8 cellular contexts compared by ENCODE assay signal in genomic region chr21:42495765-42496119, GRCh38. TPM values are rescaled to one million over a fixed set of nuclear protein-coding genes. Genes with fewer than 3 reads are reported as not detected.
DNase-seq lines count a peak whose midpoint lies in the region; ATAC-seq, FAIRE-seq and TF ChIP-seq lines count a peak whose summit lies in the region.

No MANE protein-coding gene starts in this region.

- H3K23me2 ChIP-seq in H1 (ENCODE audit: low read depth, low read length) = peaks cover 11% of the 10 kb centered on the region

- no peak for FAIRE-seq in H1 (lab: Jason Lieb, UNC)

- H2BK15ac ChIP-seq in H1 (ENCODE audit: low read length) = no peak overlapping the region

- POLR2A ChIA-PET in CD4-positive, alpha-beta memory T cell (lab: Charles Lee; ENCODE audit: partially characterized antibody) = interaction anchor here (0.9 to 1.8 kb wide), 3 partner anchors 18 to 158 kb away, joined by 3 to 6 read pairs (median 4); partner anchors contain the start of gene SLC37A1
- POLR2A ChIA-PET in H1 (lab: Charles Lee; ENCODE audit: partially characterized antibody) = interaction anchor here (1.2 to 1.8 kb wide), 3 partner anchors 17 to 29 kb away, joined by 3 to 4 read pairs (median 3); no protein-coding TSS in a partner anchor

- no peak overlapping the region for H3K14ac ChIP-seq in H1 (ENCODE audit: insufficient read length)

- peaks cover 8 to 20% (median 15%) of the 10 kb centered on the region in 4 donors for H3K4me1 Mint-ChIP-seq in CD4-positive, alpha-beta memory T cell
- H3K4me1 Mint-ChIP-seq in nephron = peaks cover 10% of the 10 kb centered on the region

- H3K9me3 ChIP-seq in CD4-positive, alpha-beta memory T cell (ENCODE audit: control insufficient read depth in 1 of 2, low read length in 2 of 2) = no peaks in the 10 kb centered on the region
- H3K9me3 ChIP-seq in H1 (ENCODE audit: insufficient read depth in 2 of 2, low read depth in 1 of 2, low read length in 1 of 2) = no peaks in the 10 kb centered on the region

- H3K27ac ChIP-seq in CD4-positive, alpha-beta memory T cell (ENCODE audit: low read depth, low read length) = peak overlapping the region; percentile 79
- no peak overlapping the region for H3K27ac ChIP-seq in H1 (ENCODE audit: low read depth, low read length)

- H2BK120ac ChIP-seq in H1 (replicated peaks; ENCODE audit: low read depth, low read length) = no peak overlapping the region

- H3K4me3 Mint-ChIP-seq in CD4-positive, alpha-beta memory T cell = peak overlapping the region; percentile 86 to 96 (median 92)
- peak overlapping the region; percentile 87 to 92 (median 87) for H3K4me3 Mint-ChIP-seq in nephron

- H2AK5ac ChIP-seq in H1 (ENCODE audit: low read depth, low read length) = no peak overlapping the region

- peak overlapping the region; percentile 82 to 97 (median 94) for H3K27ac Mint-ChIP-seq in CD4-positive, alpha-beta memory T cell
- H3K27ac Mint-ChIP-seq in nephron = peak overlapping the region; percentile 47 to 87 (median 51)

- WGBS in H1 (ENCODE audit: extremely low coverage in 1 of 2, insufficient coverage in 1 of 2, insufficient read length in 1 of 2, insufficient replicate concordance in 2 of 2, low coverage in 1 of 2, low lambda C conversion rate in 2 of 2, missing lambda C conversion rate in 1 of 2), 2 experiments = 10% methylated on average over 18 of the region's 18 CpGs; no CpG with 5 or more reads in 1 of the 2 experiments

- no peak overlapping the region for H3K56ac ChIP-seq in H1 (replicated peaks; ENCODE audit: insufficient read length, low read depth, low read length)

- H3K4me1 ChIP-seq in CD4-positive, alpha-beta memory T cell (ENCODE audit: insufficient read depth, low read length) = peaks cover 15% of the 10 kb centered on the region
- H3K4me1 ChIP-seq in H1 (replicated peaks in 1 of 4; ENCODE audit: control insufficient read depth in 3 of 4, insufficient read depth in 4 of 4, low read length in 3 of 4) = peaks cover 0 to 7% (median 4%) of the 10 kb centered on the region in 4 experiments; a peak in 5 of 7 replicates

- peak overlapping the region in 1 of 4 experiments; percentile 25; a peak in 1 of 7 replicates for H3K9ac ChIP-seq in H1 (replicated peaks in 1 of 4; ENCODE audit: extremely low read depth in 1 of 4, low read depth in 3 of 4, low read length in 3 of 4)

- H4K5ac ChIP-seq in H1 (ENCODE audit: insufficient read length, low read depth, low read length) = no peak overlapping the region

- H3K79me2 ChIP-seq in H1 (ENCODE audit: control insufficient read depth in 1 of 2, insufficient read depth in 2 of 2, low read length in 2 of 2) = no peaks in the 10 kb centered on the region

- no peak for TF ChIP-seq EP300 in H1 (IDR thresholded peaks at IDR 0.05; ENCODE audit: borderline replicate concordance in 1 of 2, low read depth in 2 of 2, low read length in 2 of 2)

- H3K4me3 ChIP-seq in CD4-positive, alpha-beta memory T cell (ENCODE audit: low read length in 2 of 2) = peak overlapping the region; percentile 44 to 60
- H3K4me3 ChIP-seq in H1 (ENCODE audit: extremely low read depth in 1 of 4, insufficient read depth in 2 of 4, low read depth in 3 of 4, low read length in 4 of 4) = peak overlapping the region; percentile 44 to 63 (median 49); a peak in 7 of 8 replicates

- no peak overlapping the region for H4K91ac ChIP-seq in H1 (replicated peaks; ENCODE audit: insufficient read length, low read length)

- H2BK12ac ChIP-seq in H1 (ENCODE audit: low read depth, low read length) = no peak overlapping the region

- no peak for TF ChIP-seq CTCF in H1 (IDR thresholded peaks at IDR 0.05; ENCODE audit: control extremely low read depth in 1 of 3, insufficient read depth in 1 of 3, low read depth in 1 of 3, low read length in 3 of 3)
- no peak for TF ChIP-seq CTCF in nephron (IDR thresholded peaks at IDR 0.05; ENCODE audit: unreplicated experiment in 3 of 3)

- CTCF ChIA-PET in CD4-positive, alpha-beta memory T cell (lab: Charles Lee; ENCODE audit: partially characterized antibody) = no interaction called here
- CTCF ChIA-PET in H1 (lab: Charles Lee; ENCODE audit: partially characterized antibody) = interaction anchor here (0.8 to 1.5 kb wide), 5 partner anchors 9 to 28 kb away, joined by 3 to 5 read pairs (median 4); no protein-coding TSS in a partner anchor

- H3K79me1 ChIP-seq in H1 (ENCODE audit: low read depth, low read length) = no peaks in the 10 kb centered on the region

- peak overlapping the region; percentile 87 to 95 for H3K4me2 ChIP-seq in H1 (ENCODE audit: insufficient read depth in 1 of 2, low read depth in 2 of 2, low read length in 2 of 2)

- H4K8ac ChIP-seq in H1 (ENCODE audit: extremely low read depth, insufficient read depth, low read length) = no peak overlapping the region

- H3K36me3 Mint-ChIP-seq in CD4-positive, alpha-beta memory T cell = no peaks in the 10 kb centered on the region
- H3K36me3 Mint-ChIP-seq in nephron (ENCODE audit: low read depth) = no peaks in the 10 kb centered on the region

- H3K23ac ChIP-seq in H1 (ENCODE audit: insufficient read length) = no peak overlapping the region

- no peak for TF ChIP-seq RAD21 in H1 (IDR thresholded peaks at IDR 0.05 in 1 of 2, conservative IDR thresholded peaks at IDR 0.05 in 1 of 2; ENCODE audit: low read depth in 2 of 2, low read length in 2 of 2)

- no peak for DNase-seq in CD4-positive, alpha-beta memory T cell
- DNase-seq in NCI-H69 (lab: John Stamatoyannopoulos, UW) (peak; percentile 84), H1 (ENCODE audit: low read depth in 1 of 2, low spot score in 2 of 2) (no peak), SIG-M5 (lab: John Stamatoyannopoulos, UW) (no peak), NCI-H524 treated with DMSO at 0.1 percent for 48 hours (lab: John Stamatoyannopoulos, UW) (no peak)
- DNase-seq in stimulated activated CD4-positive, alpha-beta T cell treated with anti-CD3 and anti-CD28 coated beads, Interleukin-4, amount 100 ng/mL, for 4 hours = no peak

- H4K20me1 ChIP-seq in H1 (replicated peaks in 1 of 2; ENCODE audit: control insufficient read depth in 1 of 2, insufficient read depth in 2 of 2, low read length in 2 of 2) = no peaks in the 10 kb centered on the region

- no peak overlapping the region for H2BK20ac ChIP-seq in H1 (ENCODE audit: low read length)

- H3K18ac ChIP-seq in H1 (ENCODE audit: extremely low read depth, low read length) = no peak overlapping the region

- TF ChIP-seq POLR2A in H1 (IDR thresholded peaks at IDR 0.05; ENCODE audit: control extremely low read depth in 1 of 2, low read depth in 2 of 2, low read length in 2 of 2) = no peak

- ATAC-seq in GM21619 (IDR thresholded peaks at IDR 0.05; ENCODE audit: unreplicated experiment) = peak; percentile 20

- H2BK5ac ChIP-seq in H1 (ENCODE audit: low read depth, low read length) = no peak overlapping the region

- H3K9me3 Mint-ChIP-seq in CD4-positive, alpha-beta memory T cell = no peaks in the 10 kb centered on the region
- no peaks in the 10 kb centered on the region for H3K9me3 Mint-ChIP-seq in nephron

- intact Hi-C loops in CD4-positive, alpha-beta memory T cell (cut with micrococcal nuclease) = loop anchor here (1.0 to 10.0 kb wide), 6 partner anchors 18 to 485 kb away; partner anchors contain the start of genes NDUFV3, PKNOX1, SLC37A1 and ZBTB21

- peak overlapping the region; percentile 91 for H2AFZ ChIP-seq in H1 (ENCODE audit: low read length)

- no peaks in the 10 kb centered on the region for H3K27me3 ChIP-seq in CD4-positive, alpha-beta memory T cell (ENCODE audit: insufficient read depth, low read length)
- peaks cover 0 to 5% (median 4%) of the 10 kb centered on the region in 4 experiments; a peak in 1 of 7 replicates for H3K27me3 ChIP-seq in H1 (replicated peaks in 1 of 4; ENCODE audit: control insufficient read depth in 3 of 4, extremely low read depth in 1 of 4, insufficient read depth in 3 of 4, low read length in 3 of 4)

- H3K4ac ChIP-seq in H1 (replicated peaks; ENCODE audit: insufficient read length, low read depth, low read length) = no peak overlapping the region

- no peaks in the 10 kb centered on the region for H3K36me3 ChIP-seq in CD4-positive, alpha-beta memory T cell (ENCODE audit: insufficient read depth, low read length)
- H3K36me3 ChIP-seq in H1 (ENCODE audit: control insufficient read depth in 2 of 4, insufficient read depth in 4 of 4, low read length in 3 of 4) = no peaks in the 10 kb centered on the region

- H3K27me3 Mint-ChIP-seq in CD4-positive, alpha-beta memory T cell = peaks cover 2 to 8% of the 10 kb centered on the region in 2 donors
- H3K27me3 Mint-ChIP-seq in nephron (ENCODE audit: low read depth) = peaks cover 18% of the 10 kb centered on the region

TF ChIP-seq in H1, 55 proteins besides CTCF, POLR2A, EP300 and RAD21 (continues in another document):
- TF ChIP-seq, protein P1, sequence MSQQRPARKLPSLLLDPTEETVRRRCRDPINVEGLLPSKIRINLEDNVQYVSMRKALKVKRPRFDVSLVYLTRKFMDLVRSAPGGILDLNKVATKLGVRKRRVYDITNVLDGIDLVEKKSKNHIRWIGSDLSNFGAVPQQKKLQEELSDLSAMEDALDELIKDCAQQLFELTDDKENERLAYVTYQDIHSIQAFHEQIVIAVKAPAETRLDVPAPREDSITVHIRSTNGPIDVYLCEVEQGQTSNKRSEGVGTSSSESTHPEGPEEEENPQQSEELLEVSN (IDR thresholded peaks at IDR 0.05) = peak; percentile 17; the same call in 1 of the 2 replicates
- TF ChIP-seq BRCA1 (IDR thresholded peaks at IDR 0.05; ENCODE audit: low read depth, low read length) = no peak

RNA-seq across cellular contexts. Expression of gene RSPH1, which starts 0.3 kb away (rescaled TPM):
- total RNA-seq in CD4-positive, alpha-beta memory T cell = not detected
- polyA plus RNA-seq in CD4-positive, alpha-beta memory T cell = not detected
- 0.36 TPM in 1 of 2 replicates, not detected in the other for total RNA-seq in H1 (2021; fragmentation: NEBNext Ultra II Directional; extraction: Animal tissue kit (Norgen Biotek cat#: 25700))
- 0.08 and 0.24 TPM in 2 replicates for polyA plus RNA-seq in H1 (2011; rRNA removed)
- polyA plus RNA-seq in H1 (2011; cell fraction: cytosol; rRNA removed) = 0.39 TPM
- polyA plus RNA-seq in H1 (2011; cell fraction: nucleus; rRNA removed) = 0.23 TPM
- 0.37 to 0.63 TPM (median 0.46 TPM) in 4 replicates for polyA plus RNA-seq in H1 (2012, experiment 1 of 2)
- polyA plus RNA-seq in H1 (2012, experiment 2 of 2) = 0.33 TPM
- 0.34 TPM for polyA plus RNA-seq in H1 (2013, experiment 1 of 2)
- polyA plus RNA-seq in H1 (2013, experiment 2 of 2) = 0.42 TPM
- 0.17 TPM in 1 of 2 replicates, not detected in the other for polyA minus RNA-seq in H1 (2011; rRNA and poly(A)+ RNA removed)
- polyA minus RNA-seq in H1 (2011; cell fraction: cytosol; rRNA and poly(A)+ RNA removed) = not detected
- 0.30 TPM for polyA minus RNA-seq in H1 (2011; cell fraction: nucleus; rRNA and poly(A)+ RNA removed)

RNA-seq across cellular contexts. Expression of gene SLC37A1, which starts 17.9 kb away (rescaled TPM):
- 10 to 100 TPM; 18.1 to 18.5 TPM for total RNA-seq in CD4-positive, alpha-beta memory T cell
- polyA plus RNA-seq in CD4-positive, alpha-beta memory T cell = 1 to 10 TPM; 4.7 to 7.0 TPM
- 23.7 and 30.9 TPM in 2 replicates for total RNA-seq in H1 (2021; fragmentation: NEBNext Ultra II Directional; extraction: Animal tissue kit (Norgen Biotek cat#: 25700))
- polyA plus RNA-seq in H1 (2011; rRNA removed) = 15.6 and 21.8 TPM in 2 replicates
- 17.7 TPM for polyA plus RNA-seq in H1 (2011; cell fraction: cytosol; rRNA removed)
- 45.7 TPM for polyA plus RNA-seq in H1 (2011; cell fraction: nucleus; rRNA removed)
- 18.7 to 35.5 TPM (median 31.5 TPM) in 4 replicates for polyA plus RNA-seq in H1 (2012, experiment 1 of 2)
- 20.3 TPM for polyA plus RNA-seq in H1 (2012, experiment 2 of 2)
- polyA plus RNA-seq in H1 (2013, experiment 1 of 2) = 29.6 TPM
- 31.0 TPM for polyA plus RNA-seq in H1 (2013, experiment 2 of 2)
- polyA minus RNA-seq in H1 (2011; rRNA and poly(A)+ RNA removed) = 23.3 and 27.0 TPM in 2 replicates
- polyA minus RNA-seq in H1 (2011; cell fraction: cytosol; rRNA and poly(A)+ RNA removed) = 21.7 TPM
- 33.3 TPM for polyA minus RNA-seq in H1 (2011; cell fraction: nucleus; rRNA and poly(A)+ RNA removed)
